Comparison of ENCODE assay signal across 17 cellular contexts in genomic region chr17:78233678-78234077, GRCh38. TPM values are rescaled to one million over a fixed set of nuclear protein-coding genes. Genes with fewer than 3 reads are reported as not detected.
DNase-seq lines count a peak whose midpoint lies in the region; ATAC-seq and TF ChIP-seq lines count a peak whose summit lies in the region.
"Had no signal": no experiment of that assay in that cellular context is flagged by ENCODE, and none has a peak within 500 bp of the region (broad histone marks: within the 10 kb centered on the region; RNA-seq: fewer than 3 reads in every experiment).

No MANE protein-coding gene starts in this region.

- H3K4me1 Mint-ChIP-seq in H9 (peaks cover 0 to 14% of the 10 kb centered on the region in 2 experiments; a peak in 2 of 4 replicates), glutamatergic neuron (ENCODE audit: low read depth, unreplicated experiment) (peaks cover 5% of the 10 kb centered on the region)

- no peak overlapping the region for H3K27ac ChIP-seq in H9 (ENCODE audit: insufficient read length, low read depth, low read length)
- H3K27ac ChIP-seq in cingulate gyrus (ENCODE audit: low read depth, low read length) = peak overlapping the region; percentile 99
- no peak overlapping the region for H3K27ac ChIP-seq in RWPE1
- H3K27ac ChIP-seq: C4-2B had no signal

- H2BK120ac ChIP-seq in H9 (ENCODE audit: low read depth, low read length, poor library complexity, severe bottlenecking) = no peak overlapping the region

- H3K9me3 Mint-ChIP-seq in H9 = no peaks in the 10 kb centered on the region
- peaks cover 2% of the 10 kb centered on the region for H3K9me3 Mint-ChIP-seq in glutamatergic neuron (ENCODE audit: unreplicated experiment)
- H3K9me3 Mint-ChIP-seq: CD4-positive, alpha-beta memory T cell had no signal

- H3K56ac ChIP-seq in H9 (ENCODE audit: insufficient read length, low read depth, low read length) = no peak overlapping the region

- H3K27me3 Mint-ChIP-seq in H9 (ENCODE audit: low read depth) = peaks cover 51% of the 10 kb centered on the region
- H3K27me3 Mint-ChIP-seq in glutamatergic neuron (ENCODE audit: unreplicated experiment) = peaks cover 5% of the 10 kb centered on the region

- H2AFZ ChIP-seq in H9 (ENCODE audit: low read length) = no peak overlapping the region

- no peaks in the 10 kb centered on the region for H3K4me1 ChIP-seq in H9 (ENCODE audit: insufficient read depth, low read length)

- CTCF ChIA-PET in RWPE1 (lab: Yijun Ruan, JAX) = interaction anchor here (0.6 kb wide), 1 partner anchor 215 kb away, joined by 6 read pairs; no protein-coding TSS in a partner anchor

- no peak overlapping the region for H3K18ac ChIP-seq in H9 (ENCODE audit: insufficient read length, low read depth, low read length)

- H2AK5ac ChIP-seq in H9 (ENCODE audit: insufficient read length, low read length) = no peak overlapping the region

- H3K79me2 ChIP-seq in H9 (ENCODE audit: insufficient read depth, low read length) = no peaks in the 10 kb centered on the region

- WGBS in H9 (ENCODE audit: extremely low coverage, insufficient read length, low lambda C conversion rate) = no CpG with 5 or more reads among the region's 10 CpGs

- no peak overlapping the region for H4K91ac ChIP-seq in H9 (ENCODE audit: insufficient read length, low read depth, low read length)

- H3K23ac ChIP-seq in H9 (ENCODE audit: insufficient read length, low read depth, low read length) = no peak overlapping the region

- POLR2A ChIA-PET in RWPE1 (lab: Yijun Ruan, JAX; ENCODE audit: low non-redundant PET) = no interaction called here

- no peak overlapping the region for H4K5ac ChIP-seq in H9 (ENCODE audit: insufficient read length, low read depth, low read length)

- H2BK20ac ChIP-seq in H9 (ENCODE audit: low read depth, low read length, poor library complexity, severe bottlenecking) = no peak overlapping the region

- no peak for ATAC-seq in HG03460 (IDR thresholded peaks at IDR 0.05; ENCODE audit: unreplicated experiment)

- no peak for TF ChIP-seq CTCF in H9 (conservative IDR thresholded peaks at IDR 0.05)
- no peak for TF ChIP-seq CTCF in glutamatergic neuron (IDR thresholded peaks at IDR 0.05; ENCODE audit: partially characterized antibody, unreplicated experiment)
- no peak for TF ChIP-seq CTCF in RWPE1 (conservative IDR thresholded peaks at IDR 0.05; ENCODE audit: low read depth)

- no peak overlapping the region for H3T11ph ChIP-seq in H9 (ENCODE audit: low read length)

- no peaks in the 10 kb centered on the region for H4K20me1 ChIP-seq in H9 (ENCODE audit: control insufficient read depth, insufficient read depth, insufficient read length)

- H3K79me1 ChIP-seq in H9 (ENCODE audit: insufficient read depth, low read depth, low read length, poor library complexity, severe bottlenecking) = no peaks in the 10 kb centered on the region

- no peak overlapping the region for H3K4ac ChIP-seq in H9 (ENCODE audit: low read depth, low read length)

- no peaks in the 10 kb centered on the region for H3K23me2 ChIP-seq in H9 (ENCODE audit: insufficient read length, low read depth, low read length, poor library complexity, severe bottlenecking)

- H3K36me3 Mint-ChIP-seq in H9 (ENCODE audit: insufficient read depth in 1 of 3, low read depth in 3 of 3) (no peaks in the 10 kb centered on the region), glutamatergic neuron (ENCODE audit: unreplicated experiment) (no peaks in the 10 kb centered on the region)
- H3K36me3 Mint-ChIP-seq: CD4-positive, alpha-beta memory T cell had no signal

- no peak overlapping the region for H2BK12ac ChIP-seq in H9 (ENCODE audit: insufficient read length, low read depth, low read length)

- H3K27ac Mint-ChIP-seq in H9 (peak overlapping the region in 1 of 3 experiments; percentile 51; a peak in 1 of 7 replicates), glutamatergic neuron (ENCODE audit: unreplicated experiment) (no peak overlapping the region)
- H3K27ac Mint-ChIP-seq: CD4-positive, alpha-beta memory T cell had no signal

- DNase-seq in H9 (peak; percentile 31), glutamatergic neuron (peak; percentile 13), pons (ENCODE audit: low spot score) (peak; percentile 2), RWPE1 (ENCODE audit: low spot score) (no peak), epidermal melanocyte (ENCODE audit: insufficient read length, low spot score) (no peak), NCI-H1417 (lab: John Stamatoyannopoulos, UW) (no peak)
- DNase-seq: CD4-positive, alpha-beta memory T cell; DMS153; DMS79 treated with DMSO at 0.1 percent for 48 hours; EL; GOT3; IMR-90 had no signal

- no peak overlapping the region for H2BK15ac ChIP-seq in H9 (ENCODE audit: low read depth, low read length)

- peaks cover 6% of the 10 kb centered on the region; the same call in 1 of the 2 replicates for H3K27me3 ChIP-seq in H9 (ENCODE audit: insufficient read depth, low read length)

- no peak overlapping the region for H3K9ac ChIP-seq in H9 (ENCODE audit: extremely low read depth, insufficient read length, low read length)

- no peaks in the 10 kb centered on the region for H3K9me3 ChIP-seq in H9 (ENCODE audit: control insufficient read depth, low read depth, low read length)

- H3K4me3 Mint-ChIP-seq in H9 (no peak overlapping the region), glutamatergic neuron (ENCODE audit: unreplicated experiment) (no peak overlapping the region)
- H3K4me3 Mint-ChIP-seq: B cell had no signal

- no peak overlapping the region for H3K14ac ChIP-seq in H9 (ENCODE audit: insufficient read depth, low read length)

- H3K4me2 ChIP-seq in H9 (ENCODE audit: insufficient read depth, insufficient read length, low read length) = no peak overlapping the region

- H2BK5ac ChIP-seq in H9 (ENCODE audit: insufficient read length, low read length) = no peak overlapping the region

- no peak overlapping the region for H4K8ac ChIP-seq in H9 (replicated peaks; ENCODE audit: insufficient read length, low read depth, low read length)

RNA-seq across cellular contexts. Expression of gene TMEM235, which starts 2.2 kb away (rescaled TPM):
- 0.13 and 0.28 TPM in 2 replicates for total RNA-seq in H9 (2021)
- total RNA-seq in glutamatergic neuron (ENCODE audit: unreplicated experiment) = not detected
- total RNA-seq: B cell; CD4-positive, alpha-beta memory T cell; HT-29; IMR-90 had no signal

RNA-seq across cellular contexts. Expression of gene BIRC5, which starts 19.6 kb away (rescaled TPM):
- total RNA-seq in H9 (2021) (97.8 and 104 TPM in 2 replicates), glutamatergic neuron (ENCODE audit: unreplicated experiment) (14.5 TPM)

RNA-seq across cellular contexts. Expression of gene AFMID, which starts 46.5 kb away (rescaled TPM):
- total RNA-seq in H9 (2021) (54.7 and 64.1 TPM in 2 replicates), glutamatergic neuron (ENCODE audit: unreplicated experiment) (29.9 TPM)

RNA-seq across cellular contexts. Expression of gene TK1, which starts 46.8 kb away (rescaled TPM):
- 95.8 and 98.7 TPM in 2 replicates for total RNA-seq in H9 (2021)
- total RNA-seq in glutamatergic neuron (ENCODE audit: unreplicated experiment) = 2.5 TPM

Comparison
In these comparisons a context has a peak if more than half of its experiments do, and no peak if none do; other contexts are left out.
1. DNase-seq: peak in H9 (single experiment), glutamatergic neuron (single experiment) and pons (single experiment); none in RWPE1 (single experiment), epidermal melanocyte (single experiment) and NCI-H1417 (0 of 3).